29 cellular contexts compared by ENCODE assay signal in the genomic region with DNA sequence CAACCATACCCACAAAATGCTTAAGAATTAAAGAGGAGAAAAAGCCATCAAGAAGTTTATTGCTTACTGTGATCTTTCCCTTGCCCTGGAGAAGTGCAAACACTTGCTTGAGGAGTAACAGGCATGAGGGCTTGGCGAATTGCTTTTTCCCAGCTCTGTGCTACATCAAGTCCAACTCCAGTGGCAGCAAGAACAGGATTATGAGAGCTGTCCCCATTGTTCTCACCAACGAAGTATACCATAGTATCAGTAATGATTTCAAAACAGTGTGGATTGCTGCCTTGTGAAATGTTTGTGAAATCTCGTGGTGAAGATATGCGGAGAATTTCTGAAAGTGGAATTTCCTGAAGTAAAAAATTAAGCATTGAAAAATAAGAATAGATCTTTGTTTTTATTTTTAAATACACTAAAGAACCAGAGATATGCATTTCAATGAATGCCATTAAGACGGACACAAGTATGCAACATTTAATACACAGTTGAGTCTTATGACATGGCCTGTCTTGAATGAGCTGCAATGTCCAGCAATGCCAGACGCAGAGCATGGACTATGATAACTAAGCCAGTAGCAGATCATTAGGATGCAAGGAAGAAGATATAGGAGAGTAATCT. TPM values are rescaled to one million over a fixed set of nuclear protein-coding genes. Genes with fewer than 3 reads are reported as not detected.
DNase-seq lines count a peak whose midpoint lies in the region; TF ChIP-seq lines count a peak whose summit lies in the region.
"Had no signal": no experiment of that assay in that cellular context is flagged by ENCODE, and none has a peak within 500 bp of the region (broad histone marks: within the 10 kb centered on the region; RNA-seq: fewer than 3 reads in every experiment).

No MANE protein-coding gene starts in this region.

- H3K27me3 ChIP-seq in GM23248 (replicated peaks; ENCODE audit: insufficient read depth) (no peaks in the 10 kb centered on the region), trophoblast cell (ENCODE audit: insufficient read depth, low read length) (no peaks in the 10 kb centered on the region)
- H3K27me3 ChIP-seq: ascending aorta, esophagus squamous epithelium, Peyer's patch, SJSA1, tibial nerve had no signal

- H3K4me2 ChIP-seq in GM23248 (ENCODE audit: unreplicated experiment) (no peak overlapping the region), trophoblast cell (ENCODE audit: low read length) (no peak overlapping the region)
- H3K4me2 ChIP-seq: GM23338, smooth muscle cell had no signal

- no peak overlapping the region for H3K23ac ChIP-seq in trophoblast cell (ENCODE audit: low read length)

- H2BK5ac ChIP-seq in trophoblast cell (ENCODE audit: low read depth, low read length, poor library complexity), result no peak overlapping the region

- no peak overlapping the region for H4K91ac ChIP-seq in trophoblast cell (ENCODE audit: low read depth, low read length)

- H3K27me3 Mint-ChIP-seq in immature natural killer cell (ENCODE audit: low read depth in 3 of 3), result no peaks in the 10 kb centered on the region
- H3K27me3 Mint-ChIP-seq: activated CD8-positive, alpha-beta T cell treated with anti-CD3 and anti-CD28 coated beads for 36 hours; activated naive CD4-positive, alpha-beta T cell treated with anti-CD3 and anti-CD28 coated beads, Interleukin-2, amount 50 U/mL, for 24 hours; activated T-helper 17 cell treated with anti-CD3 and anti-CD28 coated beads, Interleukin-2, amount 50 U/mL, for 72 hours; naive thymus-derived CD8-positive, alpha-beta T cell; T-helper 17 cell had no signal

- H3K4me1 ChIP-seq in GM23248 (ENCODE audit: insufficient read depth) (no peaks in the 10 kb centered on the region), trophoblast cell (ENCODE audit: control insufficient read depth in 1 of 2, insufficient read depth in 2 of 2, low read length in 2 of 2) (peaks cover 0 to 2% of the 10 kb centered on the region in 2 experiments)
- H3K4me1 ChIP-seq: ascending aorta, esophagus squamous epithelium, Peyer's patch, SJSA1, tibial nerve had no signal

- no peaks in the 10 kb centered on the region for H3K9me2 ChIP-seq in GM23248 (ENCODE audit: insufficient read depth)

- no peak overlapping the region for H2BK12ac ChIP-seq in trophoblast cell (ENCODE audit: low read length)

- 83 to 89% methylated on average over 6 of the region's 6 CpGs for WGBS in GM23248 (ENCODE audit: low coverage in 1 of 2, low lambda C conversion rate in 2 of 2, missing lambda C conversion rate in 2 of 2), 2 experiments
- no CpG with 5 or more reads among the region's 6 CpGs for WGBS in trophoblast cell (ENCODE audit: extremely low coverage, insufficient coverage, insufficient read length)

- H2AK5ac ChIP-seq in trophoblast cell (ENCODE audit: low read length), result no peak overlapping the region

- H2AFZ ChIP-seq in GM23248 (no peak overlapping the region), trophoblast cell (ENCODE audit: insufficient read depth, low read length, poor library complexity) (no peak overlapping the region)
- H2AFZ ChIP-seq: GM23338 had no signal

- no peak overlapping the region for H3K27ac Mint-ChIP-seq in immature natural killer cell
- H3K27ac Mint-ChIP-seq: activated CD8-positive, alpha-beta T cell treated with anti-CD3 and anti-CD28 coated beads for 36 hours; activated naive CD4-positive, alpha-beta T cell treated with anti-CD3 and anti-CD28 coated beads, Interleukin-2, amount 50 U/mL, for 24 hours; GM23338; naive thymus-derived CD8-positive, alpha-beta T cell; T-helper 17 cell had no signal

- H3K9me3 ChIP-seq in GM23248 (ENCODE audit: low read depth) (no peaks in the 10 kb centered on the region), trophoblast cell (ENCODE audit: insufficient read depth, low read depth, low read length) (no peaks in the 10 kb centered on the region)
- H3K9me3 ChIP-seq: ascending aorta, esophagus squamous epithelium, Peyer's patch, SJSA1, tibial nerve had no signal

- H3K18ac ChIP-seq in trophoblast cell (ENCODE audit: low read length), result no peak overlapping the region

- no peak for TF ChIP-seq CTCF in choroid plexus epithelial cell (conservative IDR thresholded peaks at IDR 0.05; ENCODE audit: low read depth, low read length)

- peaks cover 3% of the 10 kb centered on the region; the same call in 1 of the 2 replicates for H3F3A ChIP-seq in GM23248 (ENCODE audit: insufficient read depth)

- 0 out of 2 replicates have a peak, but pooled peaks cover 4% of the 10 kb centered on the region for H3K79me2 ChIP-seq in GM23248 (ENCODE audit: insufficient read depth)
- H3K79me2 ChIP-seq in trophoblast cell (ENCODE audit: control insufficient read depth, insufficient read depth, low read length, poor library complexity), result no peaks in the 10 kb centered on the region

- H3K36me3 ChIP-seq in GM23248 (ENCODE audit: low read depth) (peaks cover 71% of the 10 kb centered on the region), trophoblast cell (ENCODE audit: control insufficient read depth in 1 of 2, insufficient read depth in 2 of 2, low read length in 2 of 2) (peaks cover 8 to 18% of the 10 kb centered on the region in 2 experiments)

- no peak overlapping the region for H4K12ac ChIP-seq in trophoblast cell (ENCODE audit: low read depth, low read length)

- H4K8ac ChIP-seq in trophoblast cell (ENCODE audit: low read depth, low read length), result no peak overlapping the region

- H3K79me1 ChIP-seq in trophoblast cell (ENCODE audit: low read length), result no peaks in the 10 kb centered on the region

- no peak overlapping the region for H2BK120ac ChIP-seq in trophoblast cell (ENCODE audit: insufficient read depth, low read length, poor library complexity)

- no peak overlapping the region for H3K14ac ChIP-seq in trophoblast cell (ENCODE audit: low read length)

- H3K4me3 Mint-ChIP-seq in immature natural killer cell, result no peak overlapping the region
- H3K4me3 Mint-ChIP-seq: activated CD8-positive, alpha-beta T cell treated with anti-CD3 and anti-CD28 coated beads for 36 hours; activated naive CD4-positive, alpha-beta T cell treated with anti-CD3 and anti-CD28 coated beads, Interleukin-2, amount 50 U/mL, for 24 hours; activated T-helper 17 cell treated with anti-CD3 and anti-CD28 coated beads, Interleukin-2, amount 50 U/mL, for 72 hours; GM23338; naive thymus-derived CD8-positive, alpha-beta T cell; T-helper 17 cell had no signal

- no peaks in the 10 kb centered on the region for H4K20me1 ChIP-seq in GM23248 (ENCODE audit: insufficient read depth)

- H3K36me3 Mint-ChIP-seq in immature natural killer cell, result peaks cover 9 to 44% (median 15%) of the 10 kb centered on the region in 3 donors

- no peaks in the 10 kb centered on the region for H3K4me1 Mint-ChIP-seq in immature natural killer cell
- H3K4me1 Mint-ChIP-seq: activated naive CD4-positive, alpha-beta T cell treated with anti-CD3 and anti-CD28 coated beads, Interleukin-2, amount 50 U/mL, for 24 hours; activated T-helper 17 cell treated with anti-CD3 and anti-CD28 coated beads, Interleukin-2, amount 50 U/mL, for 72 hours; naive thymus-derived CD8-positive, alpha-beta T cell had no signal

- no peak overlapping the region for H3K4ac ChIP-seq in trophoblast cell (ENCODE audit: low read depth, low read length)

- in situ Hi-C loops in GM23248 (cut with MboI), result no loop called here

- DNase-seq in AG20443 (ENCODE audit: low spot score) (peak; percentile 9), GM23248 (peak; percentile 6), choroid plexus epithelial cell (ENCODE audit: low read depth) (peak; percentile 72), trophoblast cell (peak; percentile 23 to 85), NCI-H187 (lab: John Stamatoyannopoulos, UW) (no peak), cerebellar cortex (ENCODE audit: low spot score) (no peak), immature natural killer cell (no peak)
- DNase-seq: activated CD8-positive, alpha-beta T cell treated with anti-CD3 and anti-CD28 coated beads for 36 hours; central memory CD4-positive, alpha-beta T cell; dermis blood vessel endothelial cell; esophagus squamous epithelium; Kasumi-1; kidney; midbrain; naive thymus-derived CD8-positive, alpha-beta T cell; NCI-H1092 treated with DMSO at 0.1 percent for 48 hours; NCI-H1930; NCI-H526 treated with DMSO at 0.1 percent for 48 hours; Peyer's patch; stimulated activated CD4-positive, alpha-beta T cell treated with anti-CD3 and anti-CD28 coated beads, Interleukin-1b, Interleukin-23, amount 100 ng/mL, for 48 hours; stimulated activated CD8-positive, alpha-beta memory T cell treated with anti-CD3 and anti-CD28 coated beads, Interleukin-4, amount 100 ng/mL, for 48 hours; T-helper 17 cell had no signal

- no peaks in the 10 kb centered on the region for H3K9me3 Mint-ChIP-seq in immature natural killer cell
- H3K9me3 Mint-ChIP-seq: activated CD8-positive, alpha-beta T cell treated with anti-CD3 and anti-CD28 coated beads for 36 hours; activated naive CD4-positive, alpha-beta T cell treated with anti-CD3 and anti-CD28 coated beads, Interleukin-2, amount 50 U/mL, for 24 hours; activated T-helper 17 cell treated with anti-CD3 and anti-CD28 coated beads, Interleukin-2, amount 50 U/mL, for 72 hours; GM23338; naive thymus-derived CD8-positive, alpha-beta T cell had no signal

- no peak overlapping the region for H3K9ac ChIP-seq in GM23248
- no peak overlapping the region for H3K9ac ChIP-seq in trophoblast cell (ENCODE audit: low read length)

- H3K27ac ChIP-seq in GM23248 (no peak overlapping the region), trophoblast cell (ENCODE audit: low read depth, low read length) (no peak overlapping the region)
- H3K27ac ChIP-seq: ascending aorta, esophagus squamous epithelium, Peyer's patch, SJSA1, tibial nerve had no signal

- no peak overlapping the region for H3K4me3 ChIP-seq in GM23248
- H3K4me3 ChIP-seq in choroid plexus epithelial cell (ENCODE audit: low read depth, low read length), result no peak overlapping the region
- H3K4me3 ChIP-seq in trophoblast cell (ENCODE audit: low read depth, low read length), result no peak overlapping the region
- H3K4me3 ChIP-seq: ascending aorta, esophagus squamous epithelium, GM23338, Peyer's patch, SJSA1, smooth muscle cell, tibial nerve had no signal

RNA-seq across cellular contexts. Expression of gene NDUFAF7, which starts 43.0 kb away (rescaled TPM):
- total RNA-seq in GM23248 (2014; rRNA removed; shearing (Covaris generic)), result 14.8 and 25.2 TPM in 2 replicates
- polyA plus RNA-seq in GM23248 (2016; fragmentation: Nextera tagmentation; extraction: Ambion mirVana), result 15.2 and 16.4 TPM in 2 replicates
- polyA plus RNA-seq in trophoblast cell (2013), result 15.4 and 16.1 TPM in 2 replicates
- 1 to 10 TPM; 5.9 to 8.1 (median 7.7) TPM for polyA plus RNA-seq in immature natural killer cell

RNA-seq across cellular contexts. Expression of gene CEBPZ, which starts 43.1 kb away (rescaled TPM):
- total RNA-seq in GM23248 (2014; rRNA removed; shearing (Covaris generic)), result 34.0 and 35.0 TPM in 2 replicates
- polyA plus RNA-seq in GM23248 (2016; fragmentation: Nextera tagmentation; extraction: Ambion mirVana), result 22.6 and 23.0 TPM in 2 replicates
- polyA plus RNA-seq in trophoblast cell (2013), result 27.1 and 27.3 TPM in 2 replicates
- polyA plus RNA-seq in immature natural killer cell, result 10 to 100 TPM; 16.2 to 28.9 (median 24.9) TPM

RNA-seq across cellular contexts. Expression of gene PRKD3, which starts 50.2 kb away (rescaled TPM):
- total RNA-seq in GM23248 (2014; rRNA removed; shearing (Covaris generic)), result 52.9 and 74.0 TPM in 2 replicates
- polyA plus RNA-seq in GM23248 (2016; fragmentation: Nextera tagmentation; extraction: Ambion mirVana) (16.7 and 19.7 TPM in 2 replicates), immature natural killer cell (10 to 100 TPM; 24.3 to 48.0 (median 42.0) TPM)
- polyA plus RNA-seq in trophoblast cell (2013), result 20.2 and 21.7 TPM in 2 replicates

Comparison
In these comparisons a context has a peak if more than half of its experiments do, and no peak if none do; other contexts are left out.
1. DNase-seq: peak in AG20443 (single experiment), GM23248 (single experiment), choroid plexus epithelial cell (single experiment) and trophoblast cell (2 of 2); none in NCI-H187 (0 of 2), cerebellar cortex (single experiment) and immature natural killer cell (0 of 3).